Comparison of ENCODE assay signal across 1 cellular context in genomic region chr11:96254854-96255253, GRCh38.
TF ChIP-seq lines count a peak whose summit lies in the region.

No MANE protein-coding gene starts in this region.

TF ChIP-seq in K562, 482 proteins besides CTCF, POLR2A, EP300 and RAD21 (continued from another document):
- TF ChIP-seq SRSF7 (optimal IDR thresholded peaks at IDR 0.05; ENCODE audit: low read depth, low read length), result no peak
- 0 out of 2 replicates have a peak, but pooled peaks have one; percentile 2 for TF ChIP-seq ZNF324 (CRISPR knock-in tag; IDR thresholded peaks at IDR 0.05)
- TF ChIP-seq ZNF764 (CRISPR knock-in tag; IDR thresholded peaks at IDR 0.05; ENCODE audit: low read depth), result no peak
- TF ChIP-seq CEBPB (tag; IDR thresholded peaks at IDR 0.05), result peak; percentile 31; the same call in 1 of the 2 replicates
- TF ChIP-seq ZBTB5 (IDR thresholded peaks at IDR 0.05), result no peak
- no peak for TF ChIP-seq POLR2AphosphoS2 (IDR thresholded peaks at IDR 0.05; ENCODE audit: low read length)
- no peak for TF ChIP-seq KDM2B (CRISPR knock-in tag; IDR thresholded peaks at IDR 0.05)
- TF ChIP-seq RBBP5 (IDR thresholded peaks at IDR 0.05; ENCODE audit: borderline replicate concordance, insufficient read depth, low read length, poor library complexity, severe bottlenecking), result no peak
- no peak for TF ChIP-seq RAD51 (IDR thresholded peaks at IDR 0.05; ENCODE audit: borderline replicate concordance, low read depth)
- TF ChIP-seq TAF9B (IDR thresholded peaks at IDR 0.05; ENCODE audit: partially characterized antibody), result no peak
- no peak for TF ChIP-seq NR2C1 (IDR thresholded peaks at IDR 0.05)
- no peak for TF ChIP-seq NR2C1 (tag; IDR thresholded peaks at IDR 0.05)
- 0 out of 2 replicates have a peak, but pooled peaks have one; percentile 26 for TF ChIP-seq TFAP4 (CRISPR knock-in tag; IDR thresholded peaks at IDR 0.05; ENCODE audit: borderline replicate concordance)
- no peak for TF ChIP-seq VEZF1 (CRISPR knock-in tag; IDR thresholded peaks at IDR 0.05)
- no peak for TF ChIP-seq ZBTB8A (IDR thresholded peaks at IDR 0.05; ENCODE audit: partially characterized antibody)
- TF ChIP-seq THAP7 (CRISPR knock-in tag; IDR thresholded peaks at IDR 0.05), result no peak
- TF ChIP-seq ZNF197 (CRISPR knock-in tag; IDR thresholded peaks at IDR 0.05; ENCODE audit: low read depth), result no peak
- TF ChIP-seq PTRF (tag; IDR thresholded peaks at IDR 0.05), result no peak
- no peak; the same call in 1 of the 2 replicates for TF ChIP-seq CEBPG (CRISPR knock-in tag; IDR thresholded peaks at IDR 0.05)
- TF ChIP-seq CEBPG (tag; conservative IDR thresholded peaks at IDR 0.05 in 1 of 2, IDR thresholded peaks at IDR 0.05 in 1 of 2), result 0 out of 4 replicates have a peak, but pooled peaks of 1 of the 2 experiments have one; percentile 24
- no peak for TF ChIP-seq ZEB2 (IDR thresholded peaks at IDR 0.05)
- no peak for TF ChIP-seq MBD1 (CRISPR knock-in tag; IDR thresholded peaks at IDR 0.05)
- TF ChIP-seq USF2 (CRISPR knock-in tag; IDR thresholded peaks at IDR 0.05), result no peak
- no peak for TF ChIP-seq ZNF740 (CRISPR knock-in tag; IDR thresholded peaks at IDR 0.05)
- TF ChIP-seq ZNF740 (tag; IDR thresholded peaks at IDR 0.05), result 0 out of 4 replicates have a peak, but pooled peaks of 1 of the 2 experiments have one; percentile 19
- TF ChIP-seq MIER1 (IDR thresholded peaks at IDR 0.05; ENCODE audit: low read depth), result no peak
- no peak for TF ChIP-seq FOXK1 (CRISPR knock-in tag; IDR thresholded peaks at IDR 0.05; ENCODE audit: borderline replicate concordance)
- TF ChIP-seq ZNF274 (IDR thresholded peaks at IDR 0.05; ENCODE audit: borderline replicate concordance, low read depth, low read length), result no peak
- TF ChIP-seq STAG1 (CRISPR knock-in tag; IDR thresholded peaks at IDR 0.05; ENCODE audit: borderline replicate concordance), result no peak
- 0 out of 2 replicates have a peak, but pooled peaks have one; percentile 16 for TF ChIP-seq DMBX1 (CRISPR knock-in tag; IDR thresholded peaks at IDR 0.05; ENCODE audit: borderline replicate concordance)
- TF ChIP-seq ZNF124 (CRISPR knock-in tag; IDR thresholded peaks at IDR 0.05), result no peak
- TF ChIP-seq FOXA3 (CRISPR knock-in tag; conservative IDR thresholded peaks at IDR 0.05 in 1 of 2, IDR thresholded peaks at IDR 0.05 in 1 of 2), result no peak
- no peak for TF ChIP-seq RBM17 (IDR thresholded peaks at IDR 0.05; ENCODE audit: borderline replicate concordance, low read depth, low read length)
- TF ChIP-seq MAFF (IDR thresholded peaks at IDR 0.05; ENCODE audit: low read length), result no peak
- TF ChIP-seq L3MBTL2 (IDR thresholded peaks at IDR 0.05), result no peak
- no peak for TF ChIP-seq RBM39 (optimal IDR thresholded peaks at IDR 0.05; ENCODE audit: low read depth, low read length)
- no peak for TF ChIP-seq MLLT1 (IDR thresholded peaks at IDR 0.05)
- no peak for TF ChIP-seq SAP30 (IDR thresholded peaks at IDR 0.05; ENCODE audit: borderline replicate concordance, insufficient read depth, low read depth, low read length, poor library complexity, severe bottlenecking)
